ENCODE assay signal across 21 cellular contexts in the genomic region with DNA sequence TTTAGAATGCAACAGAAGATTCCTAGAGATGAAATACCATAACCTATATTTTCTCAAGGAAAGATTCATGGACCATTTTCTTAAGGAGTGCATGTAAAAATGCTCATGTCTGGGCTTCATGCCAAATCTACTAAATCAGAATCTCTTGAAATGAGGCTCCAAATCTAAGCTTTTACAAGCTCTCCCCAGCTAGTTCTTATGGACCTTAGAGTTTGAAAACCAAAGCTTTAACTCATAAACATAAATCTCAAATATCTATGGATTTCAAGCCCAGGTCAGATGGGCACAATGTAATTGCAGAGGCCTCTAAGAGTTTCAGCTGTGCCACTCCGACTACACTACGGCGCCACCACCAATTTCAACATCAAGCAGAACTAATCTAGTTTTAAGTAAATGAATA.
"Had no signal": no experiment of that assay in that cellular context is flagged by ENCODE, and none has a peak within 500 bp of the region (broad histone marks: within the 10 kb centered on the region; RNA-seq: fewer than 3 reads in every experiment).

No MANE protein-coding gene starts in this region.

- H3K36me3 Mint-ChIP-seq: immature natural killer cell; naive thymus-derived CD8-positive, alpha-beta T cell; T-cell had no signal

- H3K4me1 ChIP-seq: right lobe of liver, thyroid gland, vagina had no signal

- H3K36me3 ChIP-seq: brain microvascular endothelial cell, right lobe of liver, thyroid gland, vagina, WERI-Rb-1 had no signal

- H3K9me3 Mint-ChIP-seq: activated CD8-positive, alpha-beta T cell treated with anti-CD3 and anti-CD28 coated beads for 36 hours; activated naive CD4-positive, alpha-beta T cell treated with anti-CD3 and anti-CD28 coated beads for 36 hours; dendritic cell treated with granulocyte-macrophage colony-stimulating factor and Interleukin-4, amounts not matched to agents 40 ng/mL and 50 ng/mL, for 4 days; immature natural killer cell; naive thymus-derived CD8-positive, alpha-beta T cell; stimulated activated naive CD8-positive, alpha-beta T cell treated with anti-CD3 and anti-CD28 coated beads, Interleukin-15, amount 100 ng/mL, for 72 hours; T-cell had no signal

- H3K27me3 Mint-ChIP-seq: dendritic cell treated with granulocyte-macrophage colony-stimulating factor and Interleukin-4, amounts not matched to agents 40 ng/mL and 50 ng/mL, for 4 days had no signal

- H3K4me1 Mint-ChIP-seq: immature natural killer cell had no signal

- DNase-seq: activated CD4-positive, alpha-beta T cell treated with anti-CD3 and anti-CD28 coated beads for 36 hours; activated CD8-positive, alpha-beta T cell treated with anti-CD3 and anti-CD28 coated beads for 36 hours; activated naive CD4-positive, alpha-beta T cell treated with anti-CD3 and anti-CD28 coated beads for 36 hours; amniotic stem cell; brain microvascular endothelial cell; erythroblast; glutamatergic neuron; immature natural killer cell; left cardiac atrium; mucosa of descending colon; naive thymus-derived CD8-positive, alpha-beta T cell; right lobe of liver; stimulated activated CD4-positive, alpha-beta T cell treated with anti-CD3 and anti-CD28 coated beads, Interleukin-12 subunit alpha, Interleukin-12 subunit beta, amount 100 ng/mL, for 4 hours; stimulated activated CD4-positive, alpha-beta T cell treated with anti-CD3 and anti-CD28 coated beads, Interleukin-4, amount 100 ng/mL, for 1 hour; stimulated activated CD8-positive, alpha-beta memory T cell treated with anti-CD3 and anti-CD28 coated beads, Interleukin-4, amount 100 ng/mL, for 48 hours; stimulated activated naive CD8-positive, alpha-beta T cell treated with anti-CD3 and anti-CD28 coated beads, Interleukin-15, amount 100 ng/mL, for 72 hours; T-cell; thyroid gland; WERI-Rb-1 had no signal

- ATAC-seq: activated CD4-positive, alpha-beta T cell treated with anti-CD3 and anti-CD28 coated beads for 36 hours; activated CD8-positive, alpha-beta T cell treated with anti-CD3 and anti-CD28 coated beads for 36 hours; left cardiac atrium; mucosa of descending colon; naive thymus-derived CD8-positive, alpha-beta T cell; right lobe of liver; stimulated activated naive CD8-positive, alpha-beta T cell treated with anti-CD3 and anti-CD28 coated beads, Interleukin-15, amount 100 ng/mL, for 72 hours; T-cell had no signal

- H3K27me3 ChIP-seq: brain microvascular endothelial cell, right lobe of liver, thyroid gland, vagina had no signal

- H3K27ac Mint-ChIP-seq: activated CD4-positive, alpha-beta T cell treated with anti-CD3 and anti-CD28 coated beads for 36 hours; activated CD8-positive, alpha-beta T cell treated with anti-CD3 and anti-CD28 coated beads for 36 hours; activated naive CD4-positive, alpha-beta T cell treated with anti-CD3 and anti-CD28 coated beads for 36 hours; dendritic cell treated with granulocyte-macrophage colony-stimulating factor and Interleukin-4, amounts not matched to agents 40 ng/mL and 50 ng/mL, for 4 days; immature natural killer cell; naive thymus-derived CD8-positive, alpha-beta T cell; stimulated activated naive CD8-positive, alpha-beta T cell treated with anti-CD3 and anti-CD28 coated beads, Interleukin-15, amount 100 ng/mL, for 72 hours; T-cell had no signal

- H3K4me3 Mint-ChIP-seq: activated CD4-positive, alpha-beta T cell treated with anti-CD3 and anti-CD28 coated beads for 36 hours; activated CD8-positive, alpha-beta T cell treated with anti-CD3 and anti-CD28 coated beads for 36 hours; activated naive CD4-positive, alpha-beta T cell treated with anti-CD3 and anti-CD28 coated beads for 36 hours; dendritic cell treated with granulocyte-macrophage colony-stimulating factor and Interleukin-4, amounts not matched to agents 40 ng/mL and 50 ng/mL, for 4 days; immature natural killer cell; naive thymus-derived CD8-positive, alpha-beta T cell; stimulated activated naive CD8-positive, alpha-beta T cell treated with anti-CD3 and anti-CD28 coated beads, Interleukin-15, amount 100 ng/mL, for 72 hours; T-cell had no signal

- H3K9me3 ChIP-seq: mucosa of descending colon, right lobe of liver, thyroid gland, vagina had no signal

- H3K27ac ChIP-seq: brain microvascular endothelial cell, right lobe of liver, thyroid gland, vagina, WERI-Rb-1 had no signal

- H3K4me3 ChIP-seq: mucosa of descending colon, right lobe of liver, thyroid gland, vagina had no signal
